In the genomic region with DNA sequence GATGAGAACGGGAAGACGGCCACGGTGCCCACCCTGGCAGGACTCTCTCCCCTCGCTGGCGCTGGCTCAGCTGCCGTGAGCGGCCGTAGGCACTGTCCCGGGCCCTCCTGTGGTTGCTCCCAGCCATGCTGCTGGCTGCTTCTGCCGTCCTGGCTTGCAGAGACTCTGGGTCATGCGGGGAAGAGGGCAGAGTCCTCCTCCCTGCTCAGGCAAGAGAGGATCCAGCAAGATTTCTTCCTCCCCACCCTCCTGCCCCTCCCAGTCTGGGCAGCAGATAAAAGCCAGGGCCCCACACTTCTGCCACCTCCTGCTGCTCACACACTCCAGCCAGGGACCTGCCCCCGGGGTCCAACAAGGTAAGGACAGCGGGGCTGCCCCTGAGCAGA, we compare ENCODE assay signal across 1 cellular context.
TF ChIP-seq lines count a peak whose summit lies in the region.

No MANE protein-coding gene starts in this region.

TF ChIP-seq in HEK293, 187 proteins besides CTCF, POLR2A, EP300 and RAD21 (continued from another document):
- no peak for TF ChIP-seq ZNF449 (tag by site-specific recombination; IDR thresholded peaks at IDR 0.05)
- peak; percentile 45 for TF ChIP-seq ZNF341 (tag by site-specific recombination; IDR thresholded peaks at IDR 0.05; ENCODE audit: low read depth)
- no peak for TF ChIP-seq ZNF148 (tag by site-specific recombination; IDR thresholded peaks at IDR 0.05; ENCODE audit: borderline replicate concordance)
- no peak for TF ChIP-seq ZNF707 (tag by site-specific recombination; IDR thresholded peaks at IDR 0.05)
- no peak for TF ChIP-seq ZNF548 (tag by site-specific recombination; IDR thresholded peaks at IDR 0.05)
- TF ChIP-seq ZNF394 (tag by site-specific recombination; IDR thresholded peaks at IDR 0.05; ENCODE audit: borderline replicate concordance), result no peak
- no peak for TF ChIP-seq ZNF571 (tag by site-specific recombination; IDR thresholded peaks at IDR 0.05)
- TF ChIP-seq KLF10 (tag by site-specific recombination; IDR thresholded peaks at IDR 0.05), result no peak
- TF ChIP-seq SALL2 (tag by site-specific recombination; IDR thresholded peaks at IDR 0.05; ENCODE audit: borderline replicate concordance), result no peak
- TF ChIP-seq ZNF768 (tag by site-specific recombination; IDR thresholded peaks at IDR 0.05), result no peak
- TF ChIP-seq ZNF324 (tag by site-specific recombination; IDR thresholded peaks at IDR 0.05), result no peak
- no peak for TF ChIP-seq ZNF274 (IDR thresholded peaks at IDR 0.05; ENCODE audit: low read length)
- no peak for TF ChIP-seq ZNF274 (tag by site-specific recombination; IDR thresholded peaks at IDR 0.05; ENCODE audit: borderline replicate concordance)
- TF ChIP-seq, protein P1, sequence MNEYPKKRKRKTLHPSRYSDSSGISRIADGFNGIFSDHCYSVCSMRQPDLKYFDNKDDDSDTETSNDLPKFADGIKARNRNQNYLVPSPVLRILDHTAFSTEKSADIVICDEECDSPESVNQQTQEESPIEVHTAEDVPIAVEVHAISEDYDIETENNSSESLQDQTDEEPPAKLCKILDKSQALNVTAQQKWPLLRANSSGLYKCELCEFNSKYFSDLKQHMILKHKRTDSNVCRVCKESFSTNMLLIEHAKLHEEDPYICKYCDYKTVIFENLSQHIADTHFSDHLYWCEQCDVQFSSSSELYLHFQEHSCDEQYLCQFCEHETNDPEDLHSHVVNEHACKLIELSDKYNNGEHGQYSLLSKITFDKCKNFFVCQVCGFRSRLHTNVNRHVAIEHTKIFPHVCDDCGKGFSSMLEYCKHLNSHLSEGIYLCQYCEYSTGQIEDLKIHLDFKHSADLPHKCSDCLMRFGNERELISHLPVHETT (tag by site-specific recombination; IDR thresholded peaks at IDR 0.05), result no peak
- no peak for TF ChIP-seq ZNF174 (tag by site-specific recombination; IDR thresholded peaks at IDR 0.05)
